1 cellular context compared by ENCODE assay signal in the genomic region with DNA sequence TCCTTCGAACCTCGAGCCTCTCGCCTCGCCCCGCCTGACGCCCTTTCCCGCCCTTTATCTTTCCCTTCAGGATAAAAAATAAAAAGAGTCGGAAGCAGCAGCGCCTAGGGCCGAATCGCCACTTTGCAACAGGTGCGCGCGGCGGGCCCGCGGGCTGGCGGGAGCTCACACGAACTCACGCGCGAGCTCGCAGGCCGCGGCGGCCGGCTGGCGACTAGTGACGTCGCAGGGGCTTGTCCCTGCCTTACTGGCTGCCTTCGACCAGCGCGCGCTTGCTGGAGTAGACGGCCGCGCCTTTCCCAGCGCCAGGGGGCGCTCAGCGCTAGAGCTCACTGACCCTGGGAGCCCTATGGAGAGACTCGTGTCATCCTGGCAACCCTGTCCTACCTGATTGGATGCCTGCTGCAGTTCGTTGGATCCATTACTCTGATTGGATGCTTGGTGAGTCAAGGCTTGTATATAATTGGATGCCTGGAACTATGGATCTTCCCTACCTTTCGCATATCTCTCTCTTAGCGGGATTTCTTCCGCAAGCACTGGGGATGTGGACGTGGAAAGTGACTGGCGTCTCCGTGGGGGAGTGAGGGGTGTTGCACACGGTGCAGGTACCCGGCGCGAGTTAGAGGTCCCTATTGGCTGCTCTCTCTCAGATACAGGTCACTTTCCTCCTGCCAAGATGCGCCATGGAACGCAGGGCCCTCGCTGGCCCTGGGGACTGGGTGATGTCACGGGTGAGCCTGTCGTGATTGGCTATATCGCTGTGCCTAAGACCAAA.
TF ChIP-seq lines count a peak whose summit lies in the region.

No MANE protein-coding gene starts in this region.

TF ChIP-seq in A549, 52 proteins besides CTCF, POLR2A, EP300 and RAD21:
- TF ChIP-seq, protein P1, sequence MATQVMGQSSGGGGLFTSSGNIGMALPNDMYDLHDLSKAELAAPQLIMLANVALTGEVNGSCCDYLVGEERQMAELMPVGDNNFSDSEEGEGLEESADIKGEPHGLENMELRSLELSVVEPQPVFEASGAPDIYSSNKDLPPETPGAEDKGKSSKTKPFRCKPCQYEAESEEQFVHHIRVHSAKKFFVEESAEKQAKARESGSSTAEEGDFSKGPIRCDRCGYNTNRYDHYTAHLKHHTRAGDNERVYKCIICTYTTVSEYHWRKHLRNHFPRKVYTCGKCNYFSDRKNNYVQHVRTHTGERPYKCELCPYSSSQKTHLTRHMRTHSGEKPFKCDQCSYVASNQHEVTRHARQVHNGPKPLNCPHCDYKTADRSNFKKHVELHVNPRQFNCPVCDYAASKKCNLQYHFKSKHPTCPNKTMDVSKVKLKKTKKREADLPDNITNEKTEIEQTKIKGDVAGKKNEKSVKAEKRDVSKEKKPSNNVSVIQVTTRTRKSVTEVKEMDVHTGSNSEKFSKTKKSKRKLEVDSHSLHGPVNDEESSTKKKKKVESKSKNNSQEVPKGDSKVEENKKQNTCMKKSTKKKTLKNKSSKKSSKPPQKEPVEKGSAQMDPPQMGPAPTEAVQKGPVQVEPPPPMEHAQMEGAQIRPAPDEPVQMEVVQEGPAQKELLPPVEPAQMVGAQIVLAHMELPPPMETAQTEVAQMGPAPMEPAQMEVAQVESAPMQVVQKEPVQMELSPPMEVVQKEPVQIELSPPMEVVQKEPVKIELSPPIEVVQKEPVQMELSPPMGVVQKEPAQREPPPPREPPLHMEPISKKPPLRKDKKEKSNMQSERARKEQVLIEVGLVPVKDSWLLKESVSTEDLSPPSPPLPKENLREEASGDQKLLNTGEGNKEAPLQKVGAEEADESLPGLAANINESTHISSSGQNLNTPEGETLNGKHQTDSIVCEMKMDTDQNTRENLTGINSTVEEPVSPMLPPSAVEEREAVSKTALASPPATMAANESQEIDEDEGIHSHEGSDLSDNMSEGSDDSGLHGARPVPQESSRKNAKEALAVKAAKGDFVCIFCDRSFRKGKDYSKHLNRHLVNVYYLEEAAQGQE (IDR thresholded peaks at IDR 0.05) = peak; percentile 37; the same call in 1 of the 2 replicates
- TF ChIP-seq SMC3 (IDR thresholded peaks at IDR 0.05) (peak; percentile 43; the same call in 2 of the 3 replicates), PHF8 (IDR thresholded peaks at IDR 0.05; ENCODE audit: borderline replicate concordance, low read depth) (peak; percentile 52; the same call in 1 of the 2 replicates), RFX5 (IDR thresholded peaks at IDR 0.05) (peak; percentile 99), RNF2 (IDR thresholded peaks at IDR 0.05; ENCODE audit: borderline replicate concordance, low read depth) (peak; percentile 74; the same call in 1 of the 2 replicates), CHD2 (IDR thresholded peaks at IDR 0.05; ENCODE audit: low read length, partially characterized antibody) (peak; percentile 14), E2F6 (IDR thresholded peaks at IDR 0.05; ENCODE audit: borderline replicate concordance, low read depth) (peak; percentile 94)
- TF ChIP-seq, protein P2, sequence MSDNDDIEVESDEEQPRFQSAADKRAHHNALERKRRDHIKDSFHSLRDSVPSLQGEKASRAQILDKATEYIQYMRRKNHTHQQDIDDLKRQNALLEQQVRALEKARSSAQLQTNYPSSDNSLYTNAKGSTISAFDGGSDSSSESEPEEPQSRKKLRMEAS (IDR thresholded peaks at IDR 0.05) = peak; percentile 84
